In genomic region chr17:42975265-42975664, GRCh38 we compare ENCODE assay signal across 21 cellular contexts.
"Had no signal": no experiment of that assay in that cellular context is flagged by ENCODE, and none has a peak within 500 bp of the region (broad histone marks: within the 10 kb centered on the region; RNA-seq: fewer than 3 reads in every experiment).

No MANE protein-coding gene starts in this region.

- H3K9me3 Mint-ChIP-seq: activated B cell treated with CpG ODN at 0.5 μM for 24 hours; activated naive CD4-positive, alpha-beta T cell treated with anti-CD3 and anti-CD28 coated beads, Interleukin-2, amount 50 U/mL, for 72 hours; dendritic cell treated with granulocyte-macrophage colony-stimulating factor and Interleukin-4, amounts not matched to agents 40 ng/mL and 50 ng/mL, for 4 days; neural progenitor cell; stimulated activated naive CD8-positive, alpha-beta T cell treated with anti-CD3 and anti-CD28 coated beads, Interleukin-15, amount 100 ng/mL, for 72 hours had no signal

- DNase-seq: activated B cell treated with CpG ODN at 0.5 μM for 24 hours; activated CD4-positive, alpha-beta T cell treated with anti-CD3 and anti-CD28 coated beads for 36 hours; activated CD4-positive, alpha-beta T cell treated with anti-CD3 and anti-CD28 coated beads, Interleukin-2, amount 50 U/mL, for 4 hours; aorta; caudate nucleus; effector CD4-positive, alpha-beta T cell; kidney; lower lobe of right lung; mesendoderm; mucosa of descending colon; stimulated activated CD4-positive, alpha-beta T cell treated with anti-CD3 and anti-CD28 coated beads, Interleukin-12 subunit alpha, Interleukin-12 subunit beta, amount 100 ng/mL, for 4 hours; stimulated activated CD4-positive, alpha-beta T cell treated with anti-CD3 and anti-CD28 coated beads, Interleukin-4, amount 100 ng/mL, for 4 hours; stimulated activated naive CD8-positive, alpha-beta T cell treated with anti-CD3 and anti-CD28 coated beads, Interleukin-15, amount 100 ng/mL, for 72 hours; transverse colon had no signal

- H3K27me3 Mint-ChIP-seq: activated B cell treated with CpG ODN at 0.5 μM for 24 hours; activated CD4-positive, alpha-beta T cell treated with anti-CD3 and anti-CD28 coated beads for 36 hours; progenitor cell of endocrine pancreas; stimulated activated naive CD8-positive, alpha-beta T cell treated with anti-CD3 and anti-CD28 coated beads, Interleukin-15, amount 100 ng/mL, for 72 hours had no signal

- H3K4me3 Mint-ChIP-seq: activated B cell treated with CpG ODN at 0.5 μM for 24 hours; activated CD4-positive, alpha-beta T cell treated with anti-CD3 and anti-CD28 coated beads for 36 hours; dendritic cell treated with granulocyte-macrophage colony-stimulating factor and Interleukin-4, amounts not matched to agents 40 ng/mL and 50 ng/mL, for 4 days; neural progenitor cell; stimulated activated naive CD8-positive, alpha-beta T cell treated with anti-CD3 and anti-CD28 coated beads, Interleukin-15, amount 100 ng/mL, for 72 hours had no signal

- H3K27me3 ChIP-seq: neural progenitor cell, right atrium auricular region, transverse colon, vagina had no signal

- ATAC-seq: activated CD4-positive, alpha-beta T cell treated with anti-CD3 and anti-CD28 coated beads for 36 hours; activated naive CD4-positive, alpha-beta T cell treated with anti-CD3 and anti-CD28 coated beads, Interleukin-2, amount 50 U/mL, for 72 hours; left lobe of liver; lower lobe of right lung; mucosa of descending colon; stimulated activated naive CD8-positive, alpha-beta T cell treated with anti-CD3 and anti-CD28 coated beads, Interleukin-15, amount 100 ng/mL, for 72 hours had no signal

- H3K36me3 ChIP-seq: lower lobe of right lung, neural progenitor cell, right atrium auricular region, transverse colon, vagina had no signal

- H3K9me3 ChIP-seq: lower lobe of right lung, mucosa of descending colon, right atrium auricular region, transverse colon, vagina had no signal

- H3K36me3 Mint-ChIP-seq: neural progenitor cell had no signal

- H3K27ac ChIP-seq: lower lobe of right lung, neural progenitor cell, right atrium auricular region, transverse colon, vagina had no signal

- H3K4me2 ChIP-seq: neural progenitor cell had no signal

- H3K4me3 ChIP-seq: lower lobe of right lung, mucosa of descending colon, neural progenitor cell, right atrium auricular region, transverse colon, vagina had no signal

- H3K9ac ChIP-seq: neural progenitor cell had no signal

- H3K27ac Mint-ChIP-seq: activated B cell treated with CpG ODN at 0.5 μM for 24 hours; activated CD4-positive, alpha-beta T cell treated with anti-CD3 and anti-CD28 coated beads for 36 hours; activated naive CD4-positive, alpha-beta T cell treated with anti-CD3 and anti-CD28 coated beads, Interleukin-2, amount 50 U/mL, for 72 hours; dendritic cell treated with granulocyte-macrophage colony-stimulating factor and Interleukin-4, amounts not matched to agents 40 ng/mL and 50 ng/mL, for 4 days; neural progenitor cell; progenitor cell of endocrine pancreas; stimulated activated naive CD8-positive, alpha-beta T cell treated with anti-CD3 and anti-CD28 coated beads, Interleukin-15, amount 100 ng/mL, for 72 hours had no signal
